Comparison of ENCODE assay signal across 8 cellular contexts in genomic region chr6:32666420-32667300, GRCh38. TPM values are rescaled to one million over a fixed set of nuclear protein-coding genes. Genes with fewer than 3 reads are reported as not detected.
A peak's percentile ranks its signal among the peaks of the same experiment; 100 is the strongest.
DNase-seq lines count a peak whose midpoint lies in the region; ATAC-seq and TF ChIP-seq lines count a peak whose summit lies in the region.

Gene HLA-DQB1 (minus strand): TSS chr6:32666657. CDS start chr6:32666607, 50 bp downstream.

- no peaks in the 10 kb centered on the region for H3K36me3 ChIP-seq in stomach

- no peaks in the 10 kb centered on the region for H3K4me1 ChIP-seq in stomach

- H3K4me1 Mint-ChIP-seq in endothelial cell (ENCODE audit: unreplicated experiment) (peaks cover 5% of the 10 kb centered on the region), naive B cell (peaks cover 65 to 79% (median 72%) of the 10 kb centered on the region in 3 donors)

- no peak for TF ChIP-seq EP300 in stomach (IDR thresholded peaks at IDR 0.05)

- H3K27me3 ChIP-seq in stomach, result peaks cover 0 to 4% (median 0%) of the 10 kb centered on the region in 3 donors

- H3K9me3 Mint-ChIP-seq in endothelial cell (ENCODE audit: unreplicated experiment), result no peaks in the 10 kb centered on the region
- H3K9me3 Mint-ChIP-seq in naive B cell, result peaks cover 0 to 2% (median under 1%) of the 10 kb centered on the region in 7 donors

- peaks cover 0 to 1% (median 0%) of the 10 kb centered on the region in 4 donors for H3K9me3 ChIP-seq in stomach

- H3K4me3 Mint-ChIP-seq in endothelial cell (ENCODE audit: unreplicated experiment) (peak within 1 kb of the TSS; percentile 88), naive B cell (peak within 1 kb of the TSS; percentile 87 to 99 (median 97))

- no peak within 1 kb of the TSS for H3K4me3 ChIP-seq in stomach

- 5 to 16% (median 11%) methylated on average over 16 of the region's 16 CpGs for WGBS in stomach, 5 donors

- no peak for TF ChIP-seq POLR2A in stomach (IDR thresholded peaks at IDR 0.05)

- peak within 1 kb of the TSS in 1 of 5 donors; percentile 47 for H3K27ac ChIP-seq in stomach

- intact Hi-C loops in stomach (cut with DNase I; ENCODE audit: low total_unique reads), result no loop called here

- no peaks in the 10 kb centered on the region for H3K36me3 Mint-ChIP-seq in endothelial cell (ENCODE audit: low read depth, unreplicated experiment)
- peaks cover 33 to 41% of the 10 kb centered on the region in 2 donors for H3K36me3 Mint-ChIP-seq in naive B cell

- DNase-seq in GM10248 (ENCODE audit: extremely low spot score) (peak; percentile 81), KG1 (lab: John Stamatoyannopoulos, UW) (peak; percentile 64), endothelial cell (ENCODE audit: low spot score) (peak; percentile 22), naive B cell (peak; percentile 58), stomach (no peak), OCI-M2 (lab: John Stamatoyannopoulos, UW; ENCODE audit: unreplicated experiment) (no peak)
- peak; percentile 3 to 15 for DNase-seq in activated CD4-positive, alpha-beta T cell treated with anti-CD3 and anti-CD28 coated beads, Interleukin-2, amount 50 U/mL, for 4 hours

- ATAC-seq in GM21447 (IDR thresholded peaks at IDR 0.05; ENCODE audit: unreplicated experiment) (peak; percentile 52), naive B cell (ENCODE audit: low read depth in 2 of 2) (peak; percentile 59 to 61)

- no peak within 1 kb of the TSS for H3K27ac Mint-ChIP-seq in endothelial cell (ENCODE audit: unreplicated experiment)
- H3K27ac Mint-ChIP-seq in naive B cell, result peak within 1 kb of the TSS; percentile 100

- TF ChIP-seq CTCF in GM10248 (IDR thresholded peaks at IDR 0.05; ENCODE audit: control extremely low read depth, extremely low read depth, low read depth, missing control alignments) (no peak), endothelial cell (IDR thresholded peaks at IDR 0.05; ENCODE audit: unreplicated experiment) (no peak), stomach (IDR thresholded peaks at IDR 0.05) (no peak)

- CTCF ChIA-PET in GM10248 (lab: Yijun Ruan, JAX), result interaction anchor here (0.7 to 1.4 kb wide), 5 partner anchors 25 to 202 kb away, joined by 3 to 4 read pairs (median 3); partner anchors contain the start of gene TAP1

- H3K27me3 Mint-ChIP-seq in endothelial cell (ENCODE audit: unreplicated experiment), result peaks cover 2% of the 10 kb centered on the region
- no peaks in the 10 kb centered on the region for H3K27me3 Mint-ChIP-seq in naive B cell

- POLR2A ChIA-PET in GM10248 (lab: Yijun Ruan, JAX), result interaction anchor here (0.7 to 1.5 kb wide), 5 partner anchors 18 to 305 kb away, joined by 3 to 9 read pairs (median 5); partner anchors contain the start of gene HLA-DQA1

RNA-seq across cellular contexts. Expression of gene HLA-DQB1, which starts in this region (rescaled TPM):
- total RNA-seq in endothelial cell (ENCODE audit: unreplicated experiment), result 22.0 TPM
- polyA plus RNA-seq in naive B cell (ENCODE audit: low read depth in 6 of 6), result 1,000 to 10,000 TPM in 5 of 6 donors, 100 to 1,000 TPM in 1; 140 to 2,258 (median 1,433) TPM
- total RNA-seq in stomach, result 10 to 100 TPM in 1 of 5 donors, 1 to 10 TPM in 2, not detected in 2; 2.0 to 16.8 (median 4.5) TPM
- polyA plus RNA-seq in stomach, result 10 to 100 TPM; 26.0 to 94.5 (median 31.8) TPM

Comparison
In these comparisons a context has a peak if more than half of its experiments do, and no peak if none do; other contexts are left out.
1. DNase-seq: peak in GM10248 (single experiment), KG1 (single experiment), activated CD4-positive, alpha-beta T cell treated with anti-CD3 and anti-CD28 coated beads, Interleukin-2, amount 50 U/mL, for 4 hours (2 of 2), endothelial cell (single experiment) and naive B cell (single experiment); none in stomach (single experiment) and OCI-M2 (single experiment).